In genomic region chr1:151147132-151147503, GRCh38 we compare ENCODE assay signal across 1 cellular context.
TF ChIP-seq lines count a peak whose summit lies in the region.

No MANE protein-coding gene starts in this region.

TF ChIP-seq in A549, 52 proteins besides CTCF, POLR2A, EP300 and RAD21:
- no peak for TF ChIP-seq SREBF2 (IDR thresholded peaks at IDR 0.05)
- TF ChIP-seq PHF8 (IDR thresholded peaks at IDR 0.05; ENCODE audit: borderline replicate concordance, low read depth), result no peak
- TF ChIP-seq CBX8 (IDR thresholded peaks at IDR 0.05), result no peak
- TF ChIP-seq BHLHE40 (IDR thresholded peaks at IDR 0.05; ENCODE audit: low read depth, low read length), result no peak
- TF ChIP-seq HOXA7 (CRISPR knock-in tag; IDR thresholded peaks at IDR 0.05), result no peak
- TF ChIP-seq REST (IDR thresholded peaks at IDR 0.05), result no peak
